8 cellular contexts compared by ENCODE assay signal in genomic region chr17:80219777-80220708, GRCh38. TPM values are rescaled to one million over a fixed set of nuclear protein-coding genes. Genes with fewer than 3 reads are reported as not detected.
A peak's percentile ranks its signal among the peaks of the same experiment; 100 is the strongest.
DNase-seq lines count a peak whose midpoint lies in the region; ATAC-seq and TF ChIP-seq lines count a peak whose summit lies in the region.

Gene SGSH, minus strand, starts transcription at chr17:80220333. Its CDS starts 20 bp downstream, at chr17:80220313.
Gene SLC26A11, plus strand, starts transcription at chr17:80220427. Its CDS starts 1,134 bp downstream, at chr17:80221561.

- intact Hi-C loops in heart left ventricle (cut with DNase I): loop anchor here in 4 of 10 donors (2.0 to 5.0 kb wide), 3 partner anchors 42 to 73 kb away; partner anchors contain the start of genes EIF4A3 (in 2 of the 4) and RNF213 (in 1 of the 4)

- WGBS in adipose tissue, 3 donors: 1% methylated on average over 40 to 80 of the region's 80 CpGs
- WGBS in heart left ventricle, 4 donors: 0 to 1% (median 1%) methylated on average over 19 to 80 of the region's 80 CpGs

- ATAC-seq in GM18909 (IDR thresholded peaks at IDR 0.05; ENCODE audit: poor library complexity, unreplicated experiment): peak; percentile 39
- ATAC-seq in heart left ventricle: peak; percentile 74 to 95 (median 87)

- DNase-seq in AG08395 (ENCODE audit: low spot score) (peak; percentile 96), HuH-7 (ENCODE audit: low spot score) (peak; percentile 100), SW 1271 (lab: John Stamatoyannopoulos, UW) (peak; percentile 16 to 54), heart left ventricle (peak; percentile 84 to 92 (median 86)), progenitor cell of endocrine pancreas (ENCODE audit: low spot score, unreplicated experiment) (peak; percentile 88), ureter (ENCODE audit: low spot score) (peak; percentile 82)

- peak in 3 of 12 donors; percentile 10 to 24 (median 22) for TF ChIP-seq CTCF in heart left ventricle (IDR thresholded peaks at IDR 0.05)
- peak; percentile 21 for TF ChIP-seq CTCF in progenitor cell of endocrine pancreas (IDR thresholded peaks at IDR 0.05; ENCODE audit: unreplicated experiment)

- H3K4me3 Mint-ChIP-seq in progenitor cell of endocrine pancreas (ENCODE audit: low read depth): peak within 1 kb of the TSS; percentile 90

- H3K27ac ChIP-seq in adipose tissue (ENCODE audit: low read depth, low read length): peak within 1 kb of the TSS; percentile 13
- peak within 1 kb of the TSS; percentile 50 to 92 (median 78) for H3K27ac ChIP-seq in heart left ventricle

- no peaks in the 10 kb centered on the region for H3K9me3 Mint-ChIP-seq in progenitor cell of endocrine pancreas (ENCODE audit: low read depth)

- H3K27me3 Mint-ChIP-seq in progenitor cell of endocrine pancreas: no peaks in the 10 kb centered on the region

- H3K27ac Mint-ChIP-seq in progenitor cell of endocrine pancreas: peak within 1 kb of the TSS; percentile 91

- peaks cover 9% of the 10 kb centered on the region for H3K36me3 Mint-ChIP-seq in progenitor cell of endocrine pancreas (ENCODE audit: insufficient read depth)

- peaks cover 8% of the 10 kb centered on the region for H3K4me1 Mint-ChIP-seq in progenitor cell of endocrine pancreas (ENCODE audit: low read depth)

- peak in 1 of 2 donors; percentile 52 for TF ChIP-seq POLR2A in heart left ventricle (IDR thresholded peaks at IDR 0.05)

- peaks cover 0 to 31% (median 15%) of the 10 kb centered on the region in 12 donors for H3K4me1 ChIP-seq in heart left ventricle

- H3K9me3 ChIP-seq in heart left ventricle: no peaks in the 10 kb centered on the region

- peak within 1 kb of the TSS; percentile 79 to 100 (median 96) for H3K4me3 ChIP-seq in heart left ventricle

- peaks cover 0 to 34% (median 8%) of the 10 kb centered on the region in 9 donors for H3K36me3 ChIP-seq in heart left ventricle

- H3K27me3 ChIP-seq in heart left ventricle: no peaks in the 10 kb centered on the region

RNA-seq across cellular contexts. Expression of gene SGSH, which starts in this region (rescaled TPM):
- polyA plus RNA-seq in adipose tissue (10 to 100 TPM; 19.8 to 21.9 (median 21.3) TPM), heart left ventricle (10 to 100 TPM; 11.9 to 12.8 TPM)
- total RNA-seq in heart left ventricle (10 to 100 TPM in 8 of 9 donors, 1 to 10 TPM in 1; 6.4 to 27.0 (median 14.9) TPM), progenitor cell of endocrine pancreas (42.0 and 43.9 TPM in 2 replicates), ureter (64.1 TPM)

RNA-seq across cellular contexts. Expression of gene SLC26A11, which starts in this region (rescaled TPM):
- polyA plus RNA-seq in adipose tissue: 1 to 10 TPM; 5.6 to 7.2 (median 6.9) TPM
- total RNA-seq in heart left ventricle: 10 to 100 TPM in 2 of 9 donors, 1 to 10 TPM in 7; 2.4 to 13.0 (median 4.6) TPM
- polyA plus RNA-seq in heart left ventricle: 1 to 10 TPM; 2.7 to 3.4 TPM
- total RNA-seq in progenitor cell of endocrine pancreas: 37.4 and 40.1 TPM in 2 replicates
- 25.5 TPM for total RNA-seq in ureter

Comparison
In these comparisons a context has a peak if more than half of its experiments do, and no peak if none do; other contexts are left out.
1. Peak in every context shown above with its lines: DNase-seq, ATAC-seq, H3K4me3 ChIP-seq and H3K27ac ChIP-seq.
2. DNase-seq: peak in every context shown above with its lines; median percentile 100 in HuH-7; 96 in AG08395; 88 in progenitor cell of endocrine pancreas; 86 in heart left ventricle; 82 in ureter; 35 in SW 1271.